ENCODE assay signal across 14 cellular contexts in the genomic region with DNA sequence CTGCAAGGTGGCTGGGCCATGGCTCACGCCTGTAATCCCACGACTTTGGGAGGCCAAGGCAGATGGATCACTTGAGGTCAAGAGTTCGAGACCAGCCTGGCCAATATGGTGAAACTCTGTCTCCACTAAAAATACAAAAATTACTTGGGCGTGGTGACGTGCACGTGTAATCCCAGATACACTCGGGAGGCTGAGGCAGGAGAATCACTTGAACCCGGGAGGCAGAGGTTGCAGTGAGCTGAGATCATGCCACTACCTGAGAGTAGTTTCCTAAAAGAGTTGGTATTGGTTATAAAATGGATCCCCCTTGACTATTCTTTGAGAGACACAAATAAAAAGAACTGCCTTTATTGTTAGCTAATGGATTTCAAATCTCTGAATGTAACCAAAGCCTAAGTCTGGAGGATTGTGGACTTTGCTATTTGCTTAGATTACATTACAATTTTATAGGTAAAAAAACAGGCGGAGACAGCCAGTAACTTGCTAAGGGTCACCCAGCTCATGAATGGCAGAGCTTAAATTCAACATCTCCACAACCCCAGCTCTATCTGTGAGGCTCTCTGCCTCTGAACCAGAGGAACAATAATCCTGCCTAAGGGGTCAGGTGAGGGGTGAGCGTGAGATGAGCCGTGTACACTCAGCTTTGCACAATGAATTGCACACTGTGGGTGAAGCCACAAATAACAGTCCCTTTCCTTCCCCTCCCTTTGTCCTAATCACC.
"Had no signal": no experiment of that assay in that cellular context is flagged by ENCODE, and none has a peak within 500 bp of the region (broad histone marks: within the 10 kb centered on the region; RNA-seq: fewer than 3 reads in every experiment).

No MANE protein-coding gene starts in this region.

- H3K9me3 ChIP-seq: adrenal gland, esophagus muscularis mucosa, left ventricle myocardium inferior, uterus had no signal

- H3K27ac ChIP-seq: adrenal gland, cardiac muscle cell had no signal

- H3K36me3 ChIP-seq: adrenal gland, cardiac muscle cell, esophagus muscularis mucosa, left ventricle myocardium inferior, uterus had no signal

- FAIRE-seq: colon, kidney had no signal

- H3K4me3 ChIP-seq: adrenal gland, cardiac muscle cell, left ventricle myocardium inferior, uterus had no signal

- H3K27me3 ChIP-seq: adrenal gland, esophagus muscularis mucosa, uterus had no signal

- ATAC-seq: activated CD4-positive, alpha-beta T cell treated with anti-CD3 and anti-CD28 coated beads for 36 hours; natural killer cell treated with Interleukin-12 subunit alpha and Interleukin-12 subunit beta and Interleukin-15 and Interleukin-18, amount 100 ng/mL, for 72 hours; stimulated activated effector memory CD8-positive, alpha-beta T cell treated with anti-CD3 and anti-CD28 coated beads, Interleukin-12 subunit alpha, Interleukin-12 subunit beta, amount 100 ng/mL, for 72 hours had no signal

- DNase-seq: activated CD4-positive, alpha-beta memory T cell treated with anti-CD3 and anti-CD28 coated beads for 36 hours; activated CD4-positive, alpha-beta T cell treated with anti-CD3 and anti-CD28 coated beads for 36 hours; activated T-cell treated with anti-CD3 and anti-CD28 coated beads, Interleukin-2, amount 50 U/mL, for 48 hours; adrenal gland; hypothalamus; kidney; stimulated activated CD4-positive, alpha-beta T cell treated with anti-CD3 and anti-CD28 coated beads, Interleukin-12 subunit alpha, Interleukin-12 subunit beta, amount 100 ng/mL, for 4 hours had no signal
